ENCODE assay signal across 8 cellular contexts in genomic region chr1:54051936-54052469, GRCh38. TPM values are rescaled to one million over a fixed set of nuclear protein-coding genes. Genes with fewer than 3 reads are reported as not detected.
DNase-seq lines count a peak whose midpoint lies in the region; ATAC-seq, FAIRE-seq and TF ChIP-seq lines count a peak whose summit lies in the region.

No MANE protein-coding gene starts in this region.

- ATAC-seq in RWPE2 (ENCODE audit: low read depth) (no peak; the same call in 2 of the 3 replicates), HG03039 (IDR thresholded peaks at IDR 0.05; ENCODE audit: unreplicated experiment) (no peak)

- no peak for FAIRE-seq in H54 (lab: Jason Lieb, UNC)

- in situ Hi-C loops in G401 (cut with HindIII; ENCODE audit: low sequenced_read_pairs): no loop called here

- H3K4me1 ChIP-seq in RWPE2 (ENCODE audit: insufficient read depth, poor library complexity, severe bottlenecking) (peaks cover 9% of the 10 kb centered on the region), stomach smooth muscle (ENCODE audit: control insufficient read depth, insufficient read depth, low read length) (peaks cover 28% of the 10 kb centered on the region)

- no peak for TF ChIP-seq POLR2A in H54 (IDR thresholded peaks at IDR 0.05; ENCODE audit: low read depth, low read length)

- H3K4me3 ChIP-seq in RWPE2 (ENCODE audit: severe bottlenecking): peak overlapping the region; percentile 85
- peak overlapping the region; percentile 100 for H3K4me3 ChIP-seq in stomach smooth muscle (ENCODE audit: low read length in 2 of 2)

- H3K9me3 ChIP-seq in RWPE2 (ENCODE audit: severe bottlenecking) (no peaks in the 10 kb centered on the region), stomach smooth muscle (ENCODE audit: control insufficient read depth in 2 of 2, low read length in 2 of 2) (no peaks in the 10 kb centered on the region)

- DNase-seq in H54 (ENCODE audit: insufficient read length, low spot score) (peak; percentile 19), RWPE2 (ENCODE audit: low spot score) (no peak), hepatic stellate cell (ENCODE audit: low spot score) (peak; percentile 53), AML-193 (lab: John Stamatoyannopoulos, UW) (no peak), G401 (ENCODE audit: low spot score) (no peak)
- no peak for DNase-seq in activated naive CD4-positive, alpha-beta T cell treated with Interleukin-2 at 50 U/mL for 16 hours

- TF ChIP-seq CTCF in RWPE2 (IDR thresholded peaks at IDR 0.05; ENCODE audit: poor library complexity, severe bottlenecking): no peak

- peak overlapping the region; percentile 96 to 100 for H3K9ac ChIP-seq in stomach smooth muscle (ENCODE audit: low read length in 2 of 2)

- H3K27me3 ChIP-seq in RWPE2 (ENCODE audit: insufficient read depth, poor library complexity, severe bottlenecking): no peaks in the 10 kb centered on the region
- no peaks in the 10 kb centered on the region for H3K27me3 ChIP-seq in stomach smooth muscle (ENCODE audit: control insufficient read depth in 1 of 2, insufficient read depth in 2 of 2, low read length in 2 of 2)

- H3K36me3 ChIP-seq in RWPE2 (ENCODE audit: low read depth) (no peaks in the 10 kb centered on the region; the same call in 1 of the 2 replicates), stomach smooth muscle (ENCODE audit: control insufficient read depth in 2 of 2, insufficient read depth in 2 of 2, low read length in 2 of 2) (no peaks in the 10 kb centered on the region)

- H3K27ac ChIP-seq in RWPE2 (ENCODE audit: poor library complexity, severe bottlenecking) (peak overlapping the region; percentile 58), stomach smooth muscle (ENCODE audit: low read length) (peak overlapping the region; percentile 95)

RNA-seq across cellular contexts. Expression of gene TMEM59, which starts 1.0 kb away (rescaled TPM):
- total RNA-seq in G401 (2014; rRNA removed; shearing (Covaris generic)): 125 and 126 TPM in 2 replicates

RNA-seq across cellular contexts. Expression of gene TCEANC2, which starts 1.4 kb away (rescaled TPM):
- 3.0 and 5.7 TPM in 2 replicates for total RNA-seq in G401 (2014; rRNA removed; shearing (Covaris generic))

RNA-seq across cellular contexts. Expression of gene LDLRAD1, which starts 34.0 kb away (rescaled TPM):
- total RNA-seq in G401 (2014; rRNA removed; shearing (Covaris generic)): not detected in 2 replicates

Comparison
In these comparisons a context has a peak if more than half of its experiments do, and no peak if none do; other contexts are left out.
1. DNase-seq: peak in H54 (single experiment) and hepatic stellate cell (single experiment); none in RWPE2 (single experiment), activated naive CD4-positive, alpha-beta T cell treated with Interleukin-2 at 50 U/mL for 16 hours (single experiment), AML-193 (0 of 2) and G401 (single experiment).